ENCODE assay signal across 37 cellular contexts in genomic region chr19:46017874-46018675, GRCh38. TPM values are rescaled to one million over a fixed set of nuclear protein-coding genes. Genes with fewer than 3 reads are reported as not detected.
"Had no signal": no experiment of that assay in that cellular context is flagged by ENCODE, and none has a peak within 500 bp of the region (broad histone marks: within the 10 kb centered on the region; RNA-seq: fewer than 3 reads in every experiment).

No MANE protein-coding gene starts in this region.

- H3K4me3 ChIP-seq: MG63, Peyer's patch had no signal

- H3K27ac Mint-ChIP-seq: activated CD4-positive, alpha-beta memory T cell treated with anti-CD3 and anti-CD28 coated beads for 36 hours; activated CD4-positive, alpha-beta T cell treated with anti-CD3 and anti-CD28 coated beads for 36 hours; activated naive CD4-positive, alpha-beta T cell treated with anti-CD3 and anti-CD28 coated beads, Interleukin-2, amount 10 ng/mL, durations not matched to agents 7 days and 5 days; activated naive CD8-positive, alpha-beta T cell; activated naive CD8-positive, alpha-beta T cell treated with anti-CD3 and anti-CD28 coated beads, Interleukin-2, amount 50 U/mL, for 24 hours; activated T-helper 1 cell treated with anti-CD3 and anti-CD28 coated beads, Interleukin-12 subunit alpha, Interleukin-12 subunit beta, Interleukin-2, Interleukin-4 antibody, amounts not matched to agents 30 ng/mL and 10 ng/mL and 1 ng/mL, durations not matched to agents 14 hours and 24 hours and 36 hours; brain; WTC11 had no signal

- H3K9me3 Mint-ChIP-seq: activated CD4-positive, alpha-beta memory T cell treated with anti-CD3 and anti-CD28 coated beads for 36 hours; activated naive CD4-positive, alpha-beta T cell treated with anti-CD3 and anti-CD28 coated beads, Interleukin-2, amount 10 ng/mL, durations not matched to agents 7 days and 5 days; activated naive CD8-positive, alpha-beta T cell treated with anti-CD3 and anti-CD28 coated beads, Interleukin-2, amount 50 U/mL, for 24 hours; activated T-cell treated with anti-CD3 and anti-CD28 coated beads, Interleukin-2, amount 50 U/mL, for 4 hours; activated T-helper 1 cell treated with anti-CD3 and anti-CD28 coated beads, Interleukin-12 subunit alpha, Interleukin-12 subunit beta, Interleukin-2, Interleukin-4 antibody, amounts not matched to agents 30 ng/mL and 10 ng/mL and 1 ng/mL, durations not matched to agents 14 hours and 24 hours and 36 hours; brain; WTC11 had no signal

- H3K36me3 Mint-ChIP-seq: brain, WTC11 had no signal

- ATAC-seq: activated CD4-positive, alpha-beta T cell treated with anti-CD3 and anti-CD28 coated beads for 36 hours; activated CD4-positive, CD25-positive, alpha-beta regulatory T cell treated with anti-CD3 and anti-CD28 coated beads, Interleukin-2, amount 50 U/mL, for 24 hours; activated naive CD8-positive, alpha-beta T cell treated with anti-CD3 and anti-CD28 coated beads, Interleukin-2, amount 50 U/mL, for 24 hours; activated T-cell treated with anti-CD3 and anti-CD28 coated beads, Interleukin-2, amount 50 U/mL, for 4 hours; PC-3; WTC11 had no signal

- DNase-seq: activated CD4-positive, alpha-beta memory T cell treated with anti-CD3 and anti-CD28 coated beads for 36 hours; activated CD4-positive, alpha-beta T cell treated with anti-CD3 and anti-CD28 coated beads for 36 hours; activated CD4-positive, alpha-beta T cell treated with anti-CD3 and anti-CD28 coated beads, Interleukin-2, amount 50 U/mL, for 1 hour; activated CD8-positive, alpha-beta memory T cell treated with anti-CD3 and anti-CD28 coated beads, Interleukin-2, amount 50 U/mL, for 4 hours; activated naive CD4-positive, alpha-beta T cell treated with anti-CD3 and anti-CD28 coated beads, Interleukin-2, amount 10 ng/mL, durations not matched to agents 7 days and 5 days; activated naive CD8-positive, alpha-beta T cell treated with anti-CD3 and anti-CD28 coated beads, Interleukin-2, amount 50 U/mL, for 24 hours; activated T-cell treated with anti-CD3 and anti-CD28 coated beads for 4 hours; activated T-cell treated with anti-CD3 and anti-CD28 coated beads, Interleukin-2, amount 50 U/mL, for 4 hours; anterior cingulate cortex; caudate nucleus; Kasumi-1; KG1; MG63; MV-4-11; NCI-H1092 treated with DMSO at 0.1 percent for 48 hours; NCI-H1417; NCI-H146; NCI-H187; NCI-H2107; NCI-H2171; NCI-H510A; NCI-H526; NCI-H748 treated with DMSO at 0.1 percent for 48 hours; NK-92 treated with Interleukin-12 subunit alpha and Interleukin-12 subunit beta, amount 100 ng/mL, for 24 hours; PC-3; Peyer's patch; RPMI8226; SIG-M5 had no signal

- H3K27ac ChIP-seq: Peyer's patch had no signal

- H3K27me3 ChIP-seq: MG63 had no signal

- FAIRE-seq: bronchial epithelial cell had no signal

- H3K9me3 ChIP-seq: MG63, Peyer's patch had no signal

- H3K36me3 ChIP-seq: Peyer's patch had no signal

- H3K4me3 Mint-ChIP-seq: activated CD4-positive, alpha-beta memory T cell treated with anti-CD3 and anti-CD28 coated beads for 36 hours; activated CD4-positive, alpha-beta T cell treated with anti-CD3 and anti-CD28 coated beads for 36 hours; activated naive CD8-positive, alpha-beta T cell treated with anti-CD3 and anti-CD28 coated beads, Interleukin-2, amount 50 U/mL, for 24 hours; activated T-cell treated with anti-CD3 and anti-CD28 coated beads, Interleukin-2, amount 50 U/mL, for 4 hours; activated T-helper 1 cell treated with anti-CD3 and anti-CD28 coated beads, Interleukin-12 subunit alpha, Interleukin-12 subunit beta, Interleukin-2, Interleukin-4 antibody, amounts not matched to agents 30 ng/mL and 10 ng/mL and 1 ng/mL, durations not matched to agents 14 hours and 24 hours and 36 hours; brain; WTC11 had no signal

RNA-seq across cellular contexts. Expression of gene PGLYRP1, which starts 4.8 kb away (rescaled TPM):
- total RNA-seq: activated CD4-positive, alpha-beta memory T cell treated with anti-CD3 and anti-CD28 coated beads for 36 hours; activated CD4-positive, alpha-beta T cell treated with anti-CD3 and anti-CD28 coated beads for 36 hours; activated T-cell treated with anti-CD3 and anti-CD28 coated beads, Interleukin-2, amount 50 U/mL, for 4 hours; activated T-helper 1 cell treated with anti-CD3 and anti-CD28 coated beads, Interleukin-12 subunit alpha, Interleukin-12 subunit beta, Interleukin-2, Interleukin-4 antibody, amounts not matched to agents 30 ng/mL and 10 ng/mL and 1 ng/mL, durations not matched to agents 14 hours and 24 hours and 36 hours; bronchial epithelial cell; PC-3; Peyer's patch; SK-MEL-5; T-helper 1 cell treated with Interleukin-12 subunit alpha and Interleukin-12 subunit beta and Interleukin-4 antibody, amounts not matched to agents 30 ng/mL and 1 ng/mL, for 36 hours; T-helper 2 cell treated with Interferon-gamma antibody and Interleukin-4, amounts not matched to agents 100 ng/mL and 5 ng/mL, for 36 hours; WTC11 had no signal

RNA-seq across cellular contexts. Expression of gene IGFL4, which starts 22.7 kb away (rescaled TPM):
- total RNA-seq: activated CD4-positive, alpha-beta memory T cell treated with anti-CD3 and anti-CD28 coated beads for 36 hours; activated CD4-positive, alpha-beta T cell treated with anti-CD3 and anti-CD28 coated beads for 36 hours; activated T-cell treated with anti-CD3 and anti-CD28 coated beads, Interleukin-2, amount 50 U/mL, for 4 hours; activated T-helper 1 cell treated with anti-CD3 and anti-CD28 coated beads, Interleukin-12 subunit alpha, Interleukin-12 subunit beta, Interleukin-2, Interleukin-4 antibody, amounts not matched to agents 30 ng/mL and 10 ng/mL and 1 ng/mL, durations not matched to agents 14 hours and 24 hours and 36 hours; bronchial epithelial cell; PC-3; Peyer's patch; T-helper 1 cell treated with Interleukin-12 subunit alpha and Interleukin-12 subunit beta and Interleukin-4 antibody, amounts not matched to agents 30 ng/mL and 1 ng/mL, for 36 hours; T-helper 2 cell treated with Interferon-gamma antibody and Interleukin-4, amounts not matched to agents 100 ng/mL and 5 ng/mL, for 36 hours had no signal

RNA-seq across cellular contexts. Expression of gene NOVA2, which starts 44.4 kb away (rescaled TPM):
- total RNA-seq: activated CD4-positive, alpha-beta memory T cell treated with anti-CD3 and anti-CD28 coated beads for 36 hours; activated T-cell treated with anti-CD3 and anti-CD28 coated beads, Interleukin-2, amount 50 U/mL, for 4 hours; activated T-helper 1 cell treated with anti-CD3 and anti-CD28 coated beads, Interleukin-12 subunit alpha, Interleukin-12 subunit beta, Interleukin-2, Interleukin-4 antibody, amounts not matched to agents 30 ng/mL and 10 ng/mL and 1 ng/mL, durations not matched to agents 14 hours and 24 hours and 36 hours; bronchial epithelial cell; PC-3 had no signal
